ENCODE assay signal across 19 cellular contexts in genomic region chr2:535222-535621, GRCh38.
DNase-seq lines count a peak whose midpoint lies in the region; FAIRE-seq and TF ChIP-seq lines count a peak whose summit lies in the region.
"Had no signal": no experiment of that assay in that cellular context is flagged by ENCODE, and none has a peak within 500 bp of the region (broad histone marks: within the 10 kb centered on the region; RNA-seq: fewer than 3 reads in every experiment).

No MANE protein-coding gene starts in this region.

- H3K27me3 ChIP-seq in adipocyte (replicated peaks; ENCODE audit: control insufficient read depth, insufficient read depth, low read length), result peaks cover 7% of the 10 kb centered on the region
- H3K27me3 ChIP-seq: BLaER1, thyroid gland had no signal

- TF ChIP-seq POLR2A in GM12892 (IDR thresholded peaks at IDR 0.05; ENCODE audit: low read depth, low read length), result no peak

- H3K4me1 ChIP-seq in adipocyte (ENCODE audit: control insufficient read depth, insufficient read depth, low read length), result no peaks in the 10 kb centered on the region
- H3K4me1 ChIP-seq: BLaER1 had no signal

- peak; percentile 22 for DNase-seq in Calu3
- peak; percentile 23 for DNase-seq in Jurkat, Clone E6-1 (ENCODE audit: low read depth, low spot score)
- peak; percentile 19 for DNase-seq in adipocyte (ENCODE audit: low read depth)
- no peak for DNase-seq in mesothelial cell of epicardium (ENCODE audit: low spot score in 2 of 2, unreplicated experiment in 2 of 2)
- DNase-seq in cardiac septum (ENCODE audit: low spot score), result no peak
- DNase-seq in effector CD4-positive, alpha-beta T cell, result no peak
- no peak for DNase-seq in C1 segment of cervical spinal cord (lab: John Stamatoyannopoulos, UW)
- DNase-seq in GM12892 (ENCODE audit: insufficient read length), result no peak
- DNase-seq: activated CD4-positive, alpha-beta memory T cell treated with anti-CD3 and anti-CD28 coated beads for 36 hours; activated T-cell treated with anti-CD3 and anti-CD28 coated beads, Interleukin-2, amount 50 U/mL, for 1 hour; kidney; NCI-H1092 treated with DMSO at 0.1 percent for 48 hours; NCI-H2107; NCI-H774; thyroid gland had no signal

- intact Hi-C loops in Calu3 (cut with micrococcal nuclease; ENCODE audit: unreplicated experiment) (loop anchor here (1.0 kb wide), 1 partner anchor 100 kb away; no protein-coding TSS in a partner anchor), cardiac septum (cut with DNase I) (no loop called here)

- no TSS peak for BruUV-seq in Calu3 (replicated peaks; lab: Mats Ljungman, UMichigan)

- peaks cover 24% of the 10 kb centered on the region for H3K9me3 ChIP-seq in adipocyte (ENCODE audit: control insufficient read depth, low read length)
- H3K9me3 ChIP-seq: thyroid gland had no signal

- no peak overlapping the region for H3K4me3 Mint-ChIP-seq in Calu3 (ENCODE audit: low read depth, unreplicated experiment)
- H3K4me3 Mint-ChIP-seq in mesothelial cell of epicardium, result no peak overlapping the region
- H3K4me3 Mint-ChIP-seq: activated CD4-positive, alpha-beta memory T cell treated with anti-CD3 and anti-CD28 coated beads for 36 hours; activated naive CD4-positive, alpha-beta T cell treated with anti-CD3 and anti-CD28 coated beads, Interleukin-2, amount 50 U/mL, for 24 hours; brain; stimulated activated effector memory CD8-positive, alpha-beta T cell treated with anti-CD3 and anti-CD28 coated beads, Interleukin-12 subunit alpha, Interleukin-12 subunit beta, amount 100 ng/mL, for 72 hours had no signal

- TF ChIP-seq CTCF in Calu3 (IDR thresholded peaks at IDR 0.05; ENCODE audit: unreplicated experiment) (peak; percentile 27), mesothelial cell of epicardium (IDR thresholded peaks at IDR 0.05; ENCODE audit: unreplicated experiment) (peak; percentile 60)

- no peaks in the 10 kb centered on the region for H3K36me3 Mint-ChIP-seq in Calu3 (ENCODE audit: insufficient read depth, unreplicated experiment)
- no peaks in the 10 kb centered on the region for H3K36me3 Mint-ChIP-seq in mesothelial cell of epicardium
- H3K36me3 Mint-ChIP-seq: activated CD4-positive, alpha-beta memory T cell treated with anti-CD3 and anti-CD28 coated beads for 36 hours; brain; stimulated activated effector memory CD8-positive, alpha-beta T cell treated with anti-CD3 and anti-CD28 coated beads, Interleukin-12 subunit alpha, Interleukin-12 subunit beta, amount 100 ng/mL, for 72 hours had no signal

- H3K4me3 ChIP-seq in Jurkat, Clone E6-1 (ENCODE audit: low read length), result no peak overlapping the region
- no peak overlapping the region for H3K4me3 ChIP-seq in adipocyte (ENCODE audit: low read length)
- H3K4me3 ChIP-seq: BLaER1, thyroid gland had no signal

- FAIRE-seq in GM12892 (lab: Jason Lieb, UNC), result no peak

- peaks cover 3% of the 10 kb centered on the region for H3K9me3 Mint-ChIP-seq in Calu3 (ENCODE audit: low read depth, unreplicated experiment)
- peaks cover 56% of the 10 kb centered on the region for H3K9me3 Mint-ChIP-seq in mesothelial cell of epicardium
- H3K9me3 Mint-ChIP-seq: stimulated activated effector memory CD8-positive, alpha-beta T cell treated with anti-CD3 and anti-CD28 coated beads, Interleukin-12 subunit alpha, Interleukin-12 subunit beta, amount 100 ng/mL, for 72 hours had no signal

- H3K36me3 ChIP-seq in adipocyte (ENCODE audit: control insufficient read depth, insufficient read depth, low read length, severe bottlenecking), result no peaks in the 10 kb centered on the region
- H3K36me3 ChIP-seq: BLaER1, thyroid gland had no signal

- H3K4me1 Mint-ChIP-seq in Calu3 (ENCODE audit: low read depth, unreplicated experiment), result no peaks in the 10 kb centered on the region
- no peaks in the 10 kb centered on the region for H3K4me1 Mint-ChIP-seq in mesothelial cell of epicardium
- H3K4me1 Mint-ChIP-seq: activated naive CD4-positive, alpha-beta T cell treated with anti-CD3 and anti-CD28 coated beads, Interleukin-2, amount 50 U/mL, for 24 hours; brain; stimulated activated effector memory CD8-positive, alpha-beta T cell treated with anti-CD3 and anti-CD28 coated beads, Interleukin-12 subunit alpha, Interleukin-12 subunit beta, amount 100 ng/mL, for 72 hours had no signal

- H3K27ac Mint-ChIP-seq in Calu3 (ENCODE audit: unreplicated experiment) (no peak overlapping the region), mesothelial cell of epicardium (no peak overlapping the region)
- H3K27ac Mint-ChIP-seq: activated CD4-positive, alpha-beta memory T cell treated with anti-CD3 and anti-CD28 coated beads for 36 hours; activated naive CD4-positive, alpha-beta T cell treated with anti-CD3 and anti-CD28 coated beads, Interleukin-2, amount 50 U/mL, for 24 hours; brain; stimulated activated effector memory CD8-positive, alpha-beta T cell treated with anti-CD3 and anti-CD28 coated beads, Interleukin-12 subunit alpha, Interleukin-12 subunit beta, amount 100 ng/mL, for 72 hours had no signal

- no peak overlapping the region for H3K9ac ChIP-seq in adipocyte (ENCODE audit: low read length)
- H3K9ac ChIP-seq: BLaER1 had no signal

- H3K27me3 Mint-ChIP-seq in Calu3 (ENCODE audit: unreplicated experiment), result no peaks in the 10 kb centered on the region
- peaks cover 6% of the 10 kb centered on the region for H3K27me3 Mint-ChIP-seq in mesothelial cell of epicardium (ENCODE audit: low read depth)

- CTCF ChIA-PET in Calu3 (lab: Charles Lee), result no interaction called here

Comparison
In these comparisons a context has a peak if more than half of its experiments do, and no peak if none do; other contexts are left out.
1. DNase-seq: peak in Calu3 (single experiment), Jurkat, Clone E6-1 (single experiment) and adipocyte (single experiment); none in mesothelial cell of epicardium (0 of 2), cardiac septum (single experiment), effector CD4-positive, alpha-beta T cell (single experiment), C1 segment of cervical spinal cord (0 of 14) and GM12892 (single experiment).